In genomic region chr5:128436825-128437224, GRCh38 we compare ENCODE assay signal across 15 cellular contexts.
DNase-seq lines count a peak whose midpoint lies in the region; ATAC-seq, FAIRE-seq and TF ChIP-seq lines count a peak whose summit lies in the region.
"Had no signal": no experiment of that assay in that cellular context is flagged by ENCODE, and none has a peak within 500 bp of the region (broad histone marks: within the 10 kb centered on the region; RNA-seq: fewer than 3 reads in every experiment).

No MANE protein-coding gene starts in this region.

- no peak overlapping the region for H2BK120ac ChIP-seq in H1 (replicated peaks; ENCODE audit: low read depth, low read length)

- H3K27me3 ChIP-seq in H1 (replicated peaks in 1 of 4; ENCODE audit: control insufficient read depth in 3 of 4, extremely low read depth in 1 of 4, insufficient read depth in 3 of 4, low read length in 3 of 4) (no peaks in the 10 kb centered on the region), tibial nerve (no peaks in the 10 kb centered on the region)
- H3K27me3 ChIP-seq: gastroesophageal sphincter, sigmoid colon had no signal

- 93% methylated on average over 3 of the region's 3 CpGs; no CpG with 5 or more reads in 1 of the 2 experiments for WGBS in H1 (ENCODE audit: extremely low coverage in 1 of 2, insufficient coverage in 1 of 2, insufficient read length in 1 of 2, insufficient replicate concordance in 2 of 2, low coverage in 1 of 2, low lambda C conversion rate in 2 of 2, missing lambda C conversion rate in 1 of 2), 2 experiments
- 73 to 85% methylated on average over 3 of the region's 3 CpGs for WGBS in tibial nerve, 2 donors

- H4K5ac ChIP-seq in H1 (ENCODE audit: insufficient read length, low read depth, low read length), result no peak overlapping the region

- POLR2A ChIA-PET in H1 (lab: Charles Lee; ENCODE audit: partially characterized antibody), result no interaction called here

- no peak overlapping the region for H2BK15ac ChIP-seq in H1 (ENCODE audit: low read length)

- no peak overlapping the region for H3K14ac ChIP-seq in H1 (ENCODE audit: insufficient read length)

- H3K79me1 ChIP-seq in H1 (ENCODE audit: low read depth, low read length), result no peaks in the 10 kb centered on the region

- no peaks in the 10 kb centered on the region for H3K9me3 Mint-ChIP-seq in nephron progenitor cell

- H4K91ac ChIP-seq in H1 (replicated peaks; ENCODE audit: insufficient read length, low read length), result no peak overlapping the region

- no peak for TF ChIP-seq CTCF in H1 (IDR thresholded peaks at IDR 0.05; ENCODE audit: control extremely low read depth in 1 of 3, insufficient read depth in 1 of 3, low read depth in 1 of 3, low read length in 3 of 3)
- TF ChIP-seq CTCF in nephron progenitor cell (IDR thresholded peaks at IDR 0.05), result no peak
- no peak for TF ChIP-seq CTCF in tibial nerve (IDR thresholded peaks at IDR 0.05)

- no peak overlapping the region for H2BK5ac ChIP-seq in H1 (ENCODE audit: low read depth, low read length)

- H3K36me3 Mint-ChIP-seq in nephron progenitor cell (ENCODE audit: low read depth), result peaks cover 57% of the 10 kb centered on the region

- no peak overlapping the region for H3K9ac ChIP-seq in H1 (replicated peaks in 1 of 4; ENCODE audit: extremely low read depth in 1 of 4, low read depth in 3 of 4, low read length in 3 of 4)

- H2AFZ ChIP-seq in H1 (ENCODE audit: low read length), result no peak overlapping the region

- no peaks in the 10 kb centered on the region for H3K4me1 Mint-ChIP-seq in nephron progenitor cell
- H3K4me1 Mint-ChIP-seq: T-helper 17 cell had no signal

- no peaks in the 10 kb centered on the region for H4K20me1 ChIP-seq in H1 (replicated peaks in 1 of 2; ENCODE audit: control insufficient read depth in 1 of 2, insufficient read depth in 2 of 2, low read length in 2 of 2)

- CTCF ChIA-PET in H1 (lab: Charles Lee; ENCODE audit: partially characterized antibody), result no interaction called here

- H3K36me3 ChIP-seq in H1 (ENCODE audit: control insufficient read depth in 2 of 4, insufficient read depth in 4 of 4, low read length in 3 of 4), result no peaks in the 10 kb centered on the region
- no peaks in the 10 kb centered on the region for H3K36me3 ChIP-seq in tibial nerve
- H3K36me3 ChIP-seq: gastroesophageal sphincter, sigmoid colon had no signal

- H3K23me2 ChIP-seq in H1 (ENCODE audit: low read depth, low read length), result no peaks in the 10 kb centered on the region

- H2AK5ac ChIP-seq in H1 (ENCODE audit: low read depth, low read length), result no peak overlapping the region

- H3K4me3 ChIP-seq in H1 (ENCODE audit: extremely low read depth in 1 of 4, insufficient read depth in 2 of 4, low read depth in 3 of 4, low read length in 4 of 4), result no peak overlapping the region
- no peak overlapping the region for H3K4me3 ChIP-seq in tibial nerve
- H3K4me3 ChIP-seq: gastroesophageal sphincter, sigmoid colon had no signal

- no peak for TF ChIP-seq RAD21 in H1 (IDR thresholded peaks at IDR 0.05 in 1 of 2, conservative IDR thresholded peaks at IDR 0.05 in 1 of 2; ENCODE audit: low read depth in 2 of 2, low read length in 2 of 2)

- DNase-seq in EH (ENCODE audit: low read depth) (peak; percentile 81), M059J (ENCODE audit: low read depth) (peak; percentile 60), H1 (ENCODE audit: low read depth in 1 of 2, low spot score in 2 of 2) (no peak), nephron progenitor cell (no peak), tibial nerve (ENCODE audit: low spot score in 2 of 2) (no peak), NCI-H774 (lab: John Stamatoyannopoulos, UW) (no peak), GM12891 (ENCODE audit: insufficient read length, low spot score) (no peak)
- DNase-seq: activated CD8-positive, alpha-beta memory T cell treated with anti-CD3 and anti-CD28 coated beads for 24 hours; DMS153; sigmoid colon; stimulated activated CD8-positive, alpha-beta memory T cell treated with anti-CD3 and anti-CD28 coated beads, Interleukin-4, amount 100 ng/mL, for 48 hours; T-helper 17 cell had no signal

- no peak for TF ChIP-seq POLR2A in H1 (IDR thresholded peaks at IDR 0.05; ENCODE audit: control extremely low read depth in 1 of 2, low read depth in 2 of 2, low read length in 2 of 2)
- no peak for TF ChIP-seq POLR2A in tibial nerve (IDR thresholded peaks at IDR 0.05)
- no peak for TF ChIP-seq POLR2A in GM12891 (IDR thresholded peaks at IDR 0.05; ENCODE audit: low read depth, low read length)

- H3K23ac ChIP-seq in H1 (ENCODE audit: insufficient read length), result no peak overlapping the region

- H2BK12ac ChIP-seq in H1 (ENCODE audit: low read depth, low read length), result no peak overlapping the region

- no peak for ATAC-seq in HG02678 (IDR thresholded peaks at IDR 0.05; ENCODE audit: unreplicated experiment)
- ATAC-seq: gastroesophageal sphincter, T-helper 17 cell had no signal

- H3K4ac ChIP-seq in H1 (replicated peaks; ENCODE audit: insufficient read length, low read depth, low read length), result no peak overlapping the region

- no peak overlapping the region for H2BK20ac ChIP-seq in H1 (ENCODE audit: low read length)

- no peak overlapping the region for H3K56ac ChIP-seq in H1 (replicated peaks; ENCODE audit: insufficient read length, low read depth, low read length)

- H4K8ac ChIP-seq in H1 (ENCODE audit: extremely low read depth, insufficient read depth, low read length), result no peak overlapping the region

- TF ChIP-seq EP300 in H1 (IDR thresholded peaks at IDR 0.05; ENCODE audit: borderline replicate concordance in 1 of 2, low read depth in 2 of 2, low read length in 2 of 2), result no peak
- no peak for TF ChIP-seq EP300 in tibial nerve (IDR thresholded peaks at IDR 0.05)

- no peaks in the 10 kb centered on the region for H3K27me3 Mint-ChIP-seq in nephron progenitor cell (ENCODE audit: low read depth, poor library complexity)
- H3K27me3 Mint-ChIP-seq: T-helper 17 cell had no signal

- H3K27ac ChIP-seq in H1 (ENCODE audit: low read depth, low read length), result no peak overlapping the region
- no peak overlapping the region for H3K27ac ChIP-seq in tibial nerve
- H3K27ac ChIP-seq: gastroesophageal sphincter, sigmoid colon had no signal

- H3K9me3 ChIP-seq in H1 (ENCODE audit: insufficient read depth in 2 of 2, low read depth in 1 of 2, low read length in 1 of 2), result no peaks in the 10 kb centered on the region
- no peaks in the 10 kb centered on the region for H3K9me3 ChIP-seq in tibial nerve
- H3K9me3 ChIP-seq: gastroesophageal sphincter, sigmoid colon had no signal

- H3K79me2 ChIP-seq in H1 (ENCODE audit: control insufficient read depth in 1 of 2, insufficient read depth in 2 of 2, low read length in 2 of 2), result no peaks in the 10 kb centered on the region

- no peaks in the 10 kb centered on the region for H3K4me1 ChIP-seq in H1 (replicated peaks in 1 of 4; ENCODE audit: control insufficient read depth in 3 of 4, insufficient read depth in 4 of 4, low read length in 3 of 4)
- no peaks in the 10 kb centered on the region for H3K4me1 ChIP-seq in tibial nerve

- peak overlapping the region; percentile 90 for H3K27ac Mint-ChIP-seq in nephron progenitor cell
- H3K27ac Mint-ChIP-seq: T-helper 17 cell had no signal

- H3K18ac ChIP-seq in H1 (ENCODE audit: extremely low read depth, low read length), result no peak overlapping the region

- H3K4me2 ChIP-seq in H1 (ENCODE audit: insufficient read depth in 1 of 2, low read depth in 2 of 2, low read length in 2 of 2), result no peak overlapping the region

- no peak overlapping the region for H3K4me3 Mint-ChIP-seq in nephron progenitor cell
- H3K4me3 Mint-ChIP-seq: T-helper 17 cell had no signal

- FAIRE-seq in H1 (lab: Jason Lieb, UNC), result peak; percentile 50
- FAIRE-seq in GM12891 (lab: Jason Lieb, UNC), result no peak
- FAIRE-seq: GM18507 had no signal

TF ChIP-seq in H1, 55 proteins besides CTCF, POLR2A, EP300 and RAD21:
- TF ChIP-seq HDAC2 (IDR thresholded peaks at IDR 0.05; ENCODE audit: borderline replicate concordance in 1 of 2, low read depth in 2 of 2, low read length in 2 of 2), result no peak
- no peak for TF ChIP-seq SIRT6 (IDR thresholded peaks at IDR 0.05; ENCODE audit: low read length)
- TF ChIP-seq MAFK (IDR thresholded peaks at IDR 0.05; ENCODE audit: low read depth, low read length), result no peak
- peak; percentile 18; the same call in 1 of the 2 replicates for TF ChIP-seq JUND (IDR thresholded peaks at IDR 0.05; ENCODE audit: low read length)
- TF ChIP-seq EZH2 (IDR thresholded peaks at IDR 0.05; ENCODE audit: low read depth, low read length, severe bottlenecking), result no peak

TF ChIP-seq in GM12891, 5 proteins besides CTCF, POLR2A, EP300 and RAD21:
- no peak for TF ChIP-seq TAF1 (IDR thresholded peaks at IDR 0.05; ENCODE audit: low read depth, low read length)
- TF ChIP-seq POU2F2 (IDR thresholded peaks at IDR 0.05; ENCODE audit: low read depth, low read length), result no peak
- TF ChIP-seq SPI1 (IDR thresholded peaks at IDR 0.05; ENCODE audit: low read depth, low read length), result no peak
- TF ChIP-seq POLR2AphosphoS5 (IDR thresholded peaks at IDR 0.05; ENCODE audit: low read depth, low read length), result no peak
- no peak for TF ChIP-seq PAX5 (IDR thresholded peaks at IDR 0.05; ENCODE audit: insufficient read depth, low read length, severe bottlenecking)

Comparison
In these comparisons a context has a peak if more than half of its experiments do, and no peak if none do; other contexts are left out.
1. DNase-seq: peak in EH (single experiment) and M059J (single experiment); none in H1 (0 of 2), nephron progenitor cell (single experiment), tibial nerve (0 of 2), NCI-H774 (single experiment) and GM12891 (single experiment).